In the genomic region with DNA sequence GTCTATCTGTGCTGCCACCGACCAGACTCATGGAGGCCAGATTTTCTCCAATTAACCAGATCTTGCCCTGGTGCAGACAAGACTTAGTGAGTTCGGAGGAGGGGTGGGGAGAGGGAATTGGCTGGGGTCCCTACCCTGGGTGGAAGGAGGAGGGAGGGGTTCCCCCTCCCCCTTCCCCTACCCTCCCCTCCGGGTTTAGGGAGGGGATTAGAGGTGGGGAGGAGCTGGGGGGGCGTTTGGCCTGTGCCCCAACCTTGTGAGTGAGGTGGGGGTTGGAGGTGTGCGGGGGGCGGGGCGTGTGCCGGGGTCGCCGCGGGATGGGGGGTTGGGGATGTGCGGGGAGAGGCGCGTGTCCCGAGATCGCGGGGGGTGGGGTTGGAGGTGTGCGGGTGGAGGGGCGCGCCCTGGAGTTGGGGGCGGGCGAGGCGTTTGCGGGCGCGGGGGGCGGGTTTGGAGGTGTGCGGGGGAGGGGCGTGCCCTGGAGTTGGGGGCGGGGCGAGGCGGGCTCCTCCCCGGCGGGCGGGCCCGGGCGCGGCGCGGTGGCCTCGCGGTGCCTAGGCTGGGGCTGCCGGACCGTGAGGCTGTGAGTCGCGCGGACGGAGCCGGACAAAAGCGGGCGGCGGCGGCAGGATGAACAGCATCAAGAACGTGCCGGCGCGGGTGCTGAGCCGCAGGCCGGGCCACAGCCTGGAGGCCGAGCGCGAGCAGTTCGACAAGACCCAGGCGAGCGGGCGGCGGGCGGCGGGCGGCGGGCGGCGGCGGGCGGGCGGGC, we compare ENCODE assay signal across 8 cellular contexts. TPM values are rescaled to one million over a fixed set of nuclear protein-coding genes. Genes with fewer than 3 reads are reported as not detected.
DNase-seq lines count a peak whose midpoint lies in the region; ATAC-seq lines count a peak whose summit lies in the region.

TSS of gene HIP1R (plus strand) at position 537 of the 772 bp plus-strand sequence. CDS start at position 631, 94 bp downstream.

- H4K20me1 ChIP-seq in BLaER1: peaks cover 35% of the 10 kb centered on the region

- H3K36me3 ChIP-seq in BLaER1 (peaks cover 16% of the 10 kb centered on the region), SJSA1 (no peaks in the 10 kb centered on the region), aorta (ENCODE audit: control insufficient read depth in 1 of 2, insufficient read depth in 2 of 2, low read length in 1 of 2) (no peaks in the 10 kb centered on the region)

- no peaks in the 10 kb centered on the region for H3K9me3 ChIP-seq in BLaER1
- no peaks in the 10 kb centered on the region for H3K9me3 ChIP-seq in SJSA1 (replicated peaks)
- no peaks in the 10 kb centered on the region for H3K9me3 ChIP-seq in aorta (ENCODE audit: control insufficient read depth, low read length)

- H3K27me3 ChIP-seq in BLaER1 (no peaks in the 10 kb centered on the region), SJSA1 (replicated peaks) (no peaks in the 10 kb centered on the region), aorta (ENCODE audit: control insufficient read depth in 1 of 2, insufficient read depth in 2 of 2, low read length in 1 of 2) (no peaks in the 10 kb centered on the region)

- peak within 1 kb of the TSS; percentile 90 for H3K9ac ChIP-seq in BLaER1

- 0 to 1% methylated on average over 17 to 76 of the region's 76 CpGs for WGBS in aorta, 2 donors

- H3K4me1 ChIP-seq in BLaER1 (peaks cover 42% of the 10 kb centered on the region), SJSA1 (replicated peaks) (peaks cover 28% of the 10 kb centered on the region), aorta (ENCODE audit: control insufficient read depth in 1 of 2, insufficient read depth in 2 of 2, low read length in 2 of 2) (no peaks in the 10 kb centered on the region)

- ATAC-seq in GM21825 (IDR thresholded peaks at IDR 0.05; ENCODE audit: unreplicated experiment): peak; percentile 43
- peak; percentile 45 to 64 for ATAC-seq in left cardiac atrium
- ATAC-seq in aorta (ENCODE audit: low FRiP score): peak; percentile 66
- ATAC-seq in HG02938 (IDR thresholded peaks at IDR 0.05; ENCODE audit: unreplicated experiment): no peak

- H3K4me3 ChIP-seq in BLaER1 (peak within 1 kb of the TSS; percentile 91), SJSA1 (peak within 1 kb of the TSS; percentile 54), aorta (ENCODE audit: low read length in 2 of 2) (peak within 1 kb of the TSS; percentile 88 to 99)

- DNase-seq in SJSA1 (ENCODE audit: low read depth in 1 of 2, low spot score in 2 of 2) (no peak), left cardiac atrium (no peak), pulmonary artery endothelial cell (ENCODE audit: low read depth, low spot score) (no peak), aorta (peak in 1 of 2 donors; percentile 81)
- DNase-seq in activated naive CD8-positive, alpha-beta T cell treated with anti-CD3 and anti-CD28 coated beads, Interleukin-2, amount 50 U/mL, for 16 hours (ENCODE audit: low read depth, low spot score): peak; percentile 33

- intact Hi-C loops in left cardiac atrium (cut with DNase I) (no loop called here), aorta (cut with DNase I) (no loop called here)

- peak within 1 kb of the TSS; percentile 85 for H3K27ac ChIP-seq in BLaER1
- no peak within 1 kb of the TSS for H3K27ac ChIP-seq in SJSA1
- H3K27ac ChIP-seq in aorta (ENCODE audit: low read depth in 1 of 2, low read length in 2 of 2): peak within 1 kb of the TSS; percentile 32 to 74

- H3K4me2 ChIP-seq in BLaER1: peak within 1 kb of the TSS; percentile 96

RNA-seq across cellular contexts. Expression of gene HIP1R, which starts in this region (rescaled TPM):
- 14.7 and 21.7 TPM in 2 replicates for total RNA-seq in SJSA1 (2014; rRNA removed; shearing (Covaris generic))
- total RNA-seq in left cardiac atrium: 10 to 100 TPM; 24.9 to 38.9 TPM
- 121 and 150 TPM in 2 replicates for total RNA-seq in pulmonary artery endothelial cell
- 10 to 100 TPM; 25.4 to 26.6 TPM for total RNA-seq in aorta
- polyA plus RNA-seq in aorta: 100 to 1,000 TPM in 1 of 2 donors, 10 to 100 TPM in 1; 33.7 to 101 TPM
